1 cellular context compared by ENCODE assay signal in the genomic region with DNA sequence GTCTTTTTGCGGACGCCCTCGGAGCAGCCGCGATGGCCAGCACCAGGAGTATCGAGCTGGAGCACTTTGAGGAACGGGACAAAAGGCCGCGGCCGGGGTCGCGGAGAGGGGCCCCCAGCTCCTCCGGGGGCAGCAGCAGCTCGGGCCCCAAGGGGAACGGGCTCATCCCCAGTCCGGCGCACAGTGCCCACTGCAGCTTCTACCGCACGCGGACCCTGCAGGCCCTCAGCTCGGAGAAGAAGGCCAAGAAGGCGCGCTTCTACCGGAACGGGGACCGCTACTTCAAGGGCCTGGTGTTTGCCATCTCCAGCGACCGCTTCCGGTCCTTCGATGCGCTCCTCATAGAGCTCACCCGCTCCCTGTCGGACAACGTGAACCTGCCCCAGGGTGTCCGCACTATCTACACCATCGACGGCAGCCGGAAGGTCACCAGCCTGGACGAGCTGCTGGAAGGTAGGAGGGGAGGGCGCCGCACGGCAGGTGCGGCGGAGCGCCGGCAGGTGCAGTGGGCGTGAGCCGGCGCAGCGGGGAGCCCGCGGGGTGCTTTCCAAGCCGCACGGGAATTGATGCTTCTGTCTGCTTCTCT.
TF ChIP-seq lines count a peak whose summit lies in the region.

No MANE protein-coding gene starts in this region.

TF ChIP-seq in WTC11, 78 proteins besides CTCF, POLR2A, EP300 and RAD21 (continued from another document):
- TF ChIP-seq, protein P1, sequence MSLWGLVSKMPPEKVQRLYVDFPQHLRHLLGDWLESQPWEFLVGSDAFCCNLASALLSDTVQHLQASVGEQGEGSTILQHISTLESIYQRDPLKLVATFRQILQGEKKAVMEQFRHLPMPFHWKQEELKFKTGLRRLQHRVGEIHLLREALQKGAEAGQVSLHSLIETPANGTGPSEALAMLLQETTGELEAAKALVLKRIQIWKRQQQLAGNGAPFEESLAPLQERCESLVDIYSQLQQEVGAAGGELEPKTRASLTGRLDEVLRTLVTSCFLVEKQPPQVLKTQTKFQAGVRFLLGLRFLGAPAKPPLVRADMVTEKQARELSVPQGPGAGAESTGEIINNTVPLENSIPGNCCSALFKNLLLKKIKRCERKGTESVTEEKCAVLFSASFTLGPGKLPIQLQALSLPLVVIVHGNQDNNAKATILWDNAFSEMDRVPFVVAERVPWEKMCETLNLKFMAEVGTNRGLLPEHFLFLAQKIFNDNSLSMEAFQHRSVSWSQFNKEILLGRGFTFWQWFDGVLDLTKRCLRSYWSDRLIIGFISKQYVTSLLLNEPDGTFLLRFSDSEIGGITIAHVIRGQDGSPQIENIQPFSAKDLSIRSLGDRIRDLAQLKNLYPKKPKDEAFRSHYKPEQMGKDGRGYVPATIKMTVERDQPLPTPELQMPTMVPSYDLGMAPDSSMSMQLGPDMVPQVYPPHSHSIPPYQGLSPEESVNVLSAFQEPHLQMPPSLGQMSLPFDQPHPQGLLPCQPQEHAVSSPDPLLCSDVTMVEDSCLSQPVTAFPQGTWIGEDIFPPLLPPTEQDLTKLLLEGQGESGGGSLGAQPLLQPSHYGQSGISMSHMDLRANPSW (CRISPR knock-in tag; conservative IDR thresholded peaks at IDR 0.05; ENCODE audit: low read depth): no peak
- TF ChIP-seq, protein P2, sequence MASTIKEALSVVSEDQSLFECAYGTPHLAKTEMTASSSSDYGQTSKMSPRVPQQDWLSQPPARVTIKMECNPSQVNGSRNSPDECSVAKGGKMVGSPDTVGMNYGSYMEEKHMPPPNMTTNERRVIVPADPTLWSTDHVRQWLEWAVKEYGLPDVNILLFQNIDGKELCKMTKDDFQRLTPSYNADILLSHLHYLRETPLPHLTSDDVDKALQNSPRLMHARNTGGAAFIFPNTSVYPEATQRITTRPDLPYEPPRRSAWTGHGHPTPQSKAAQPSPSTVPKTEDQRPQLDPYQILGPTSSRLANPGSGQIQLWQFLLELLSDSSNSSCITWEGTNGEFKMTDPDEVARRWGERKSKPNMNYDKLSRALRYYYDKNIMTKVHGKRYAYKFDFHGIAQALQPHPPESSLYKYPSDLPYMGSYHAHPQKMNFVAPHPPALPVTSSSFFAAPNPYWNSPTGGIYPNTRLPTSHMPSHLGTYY (CRISPR knock-in tag; IDR thresholded peaks at IDR 0.05): no peak
- TF ChIP-seq, protein P3, sequence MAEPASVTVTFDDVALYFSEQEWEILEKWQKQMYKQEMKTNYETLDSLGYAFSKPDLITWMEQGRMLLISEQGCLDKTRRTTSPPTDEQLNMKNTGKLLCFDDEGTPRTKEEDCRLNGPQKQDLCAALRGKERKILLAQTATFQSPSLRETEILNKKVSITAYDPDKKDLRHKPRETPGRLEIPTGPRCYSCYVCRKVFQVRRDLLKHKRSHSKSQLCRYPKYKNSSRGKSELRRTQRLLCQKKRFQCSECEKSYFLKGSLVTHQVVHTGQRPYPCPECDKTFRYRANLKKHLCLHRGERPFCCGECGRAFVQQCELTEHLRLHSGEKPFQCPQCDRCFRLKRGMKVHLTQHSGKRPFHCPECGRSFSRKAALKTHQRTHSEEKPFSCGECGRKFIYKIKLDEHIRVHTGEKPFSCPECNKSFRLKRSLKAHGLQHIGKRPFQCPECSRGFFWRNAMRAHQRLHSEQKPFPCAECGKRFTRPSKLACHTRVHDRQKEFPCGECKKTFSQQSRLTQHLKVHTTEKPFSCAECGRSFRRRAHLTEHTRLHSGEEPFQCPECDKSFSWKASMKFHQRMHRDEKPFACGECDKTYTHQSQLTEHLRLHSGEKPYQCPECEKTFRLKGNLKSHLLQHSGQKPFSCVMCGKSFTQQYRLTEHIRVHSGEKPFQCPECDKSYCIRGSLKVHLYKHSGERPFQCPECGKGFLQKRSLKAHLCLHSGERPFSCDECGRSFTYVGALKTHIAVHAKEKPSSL (CRISPR knock-in tag; conservative IDR thresholded peaks at IDR 0.05): no peak
- TF ChIP-seq, protein P4, sequence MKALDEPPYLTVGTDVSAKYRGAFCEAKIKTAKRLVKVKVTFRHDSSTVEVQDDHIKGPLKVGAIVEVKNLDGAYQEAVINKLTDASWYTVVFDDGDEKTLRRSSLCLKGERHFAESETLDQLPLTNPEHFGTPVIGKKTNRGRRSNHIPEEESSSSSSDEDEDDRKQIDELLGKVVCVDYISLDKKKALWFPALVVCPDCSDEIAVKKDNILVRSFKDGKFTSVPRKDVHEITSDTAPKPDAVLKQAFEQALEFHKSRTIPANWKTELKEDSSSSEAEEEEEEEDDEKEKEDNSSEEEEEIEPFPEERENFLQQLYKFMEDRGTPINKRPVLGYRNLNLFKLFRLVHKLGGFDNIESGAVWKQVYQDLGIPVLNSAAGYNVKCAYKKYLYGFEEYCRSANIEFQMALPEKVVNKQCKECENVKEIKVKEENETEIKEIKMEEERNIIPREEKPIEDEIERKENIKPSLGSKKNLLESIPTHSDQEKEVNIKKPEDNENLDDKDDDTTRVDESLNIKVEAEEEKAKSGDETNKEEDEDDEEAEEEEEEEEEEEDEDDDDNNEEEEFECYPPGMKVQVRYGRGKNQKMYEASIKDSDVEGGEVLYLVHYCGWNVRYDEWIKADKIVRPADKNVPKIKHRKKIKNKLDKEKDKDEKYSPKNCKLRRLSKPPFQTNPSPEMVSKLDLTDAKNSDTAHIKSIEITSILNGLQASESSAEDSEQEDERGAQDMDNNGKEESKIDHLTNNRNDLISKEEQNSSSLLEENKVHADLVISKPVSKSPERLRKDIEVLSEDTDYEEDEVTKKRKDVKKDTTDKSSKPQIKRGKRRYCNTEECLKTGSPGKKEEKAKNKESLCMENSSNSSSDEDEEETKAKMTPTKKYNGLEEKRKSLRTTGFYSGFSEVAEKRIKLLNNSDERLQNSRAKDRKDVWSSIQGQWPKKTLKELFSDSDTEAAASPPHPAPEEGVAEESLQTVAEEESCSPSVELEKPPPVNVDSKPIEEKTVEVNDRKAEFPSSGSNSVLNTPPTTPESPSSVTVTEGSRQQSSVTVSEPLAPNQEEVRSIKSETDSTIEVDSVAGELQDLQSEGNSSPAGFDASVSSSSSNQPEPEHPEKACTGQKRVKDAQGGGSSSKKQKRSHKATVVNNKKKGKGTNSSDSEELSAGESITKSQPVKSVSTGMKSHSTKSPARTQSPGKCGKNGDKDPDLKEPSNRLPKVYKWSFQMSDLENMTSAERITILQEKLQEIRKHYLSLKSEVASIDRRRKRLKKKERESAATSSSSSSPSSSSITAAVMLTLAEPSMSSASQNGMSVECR (CRISPR knock-in tag; IDR thresholded peaks at IDR 0.05; ENCODE audit: borderline replicate concordance): no peak
- TF ChIP-seq CREB1 (CRISPR knock-in tag; IDR thresholded peaks at IDR 0.05): no peak
